ENCODE assay signal across 21 cellular contexts in the genomic region with DNA sequence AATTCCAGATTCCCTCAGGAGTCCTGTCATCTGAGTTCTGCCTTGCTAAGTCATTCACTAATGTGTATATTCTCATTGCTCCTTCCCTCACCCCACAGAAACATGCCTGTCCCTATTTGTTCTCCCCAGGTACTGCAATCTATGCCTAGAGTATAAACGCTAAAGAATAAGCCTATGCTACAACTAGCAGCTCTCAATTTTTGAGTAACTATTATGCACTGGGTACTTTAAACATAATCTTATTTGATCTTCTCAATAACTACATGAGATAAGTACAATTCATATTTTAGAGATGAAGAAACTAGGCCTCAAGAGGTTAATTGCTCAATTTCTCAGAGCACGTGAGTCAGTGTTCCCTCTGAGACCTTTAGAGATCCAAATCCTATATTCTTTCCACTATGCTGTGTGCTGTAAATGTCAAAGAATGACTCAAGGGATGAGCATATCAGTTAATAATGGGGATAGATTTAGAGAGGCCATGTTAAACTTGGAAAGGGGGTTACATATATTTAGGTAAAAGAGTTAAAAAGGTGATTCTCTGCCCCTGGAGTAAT.
"Had no signal": no experiment of that assay in that cellular context is flagged by ENCODE, and none has a peak within 500 bp of the region (broad histone marks: within the 10 kb centered on the region; RNA-seq: fewer than 3 reads in every experiment).

No MANE protein-coding gene starts in this region.

- H3K4me1 Mint-ChIP-seq: activated CD4-positive, alpha-beta T cell treated with anti-CD3 and anti-CD28 coated beads for 36 hours; immature natural killer cell; nephron; WTC11 had no signal

- H3K4me3 ChIP-seq: dorsolateral prefrontal cortex, heart right ventricle, sigmoid colon, thyroid gland, uterus had no signal

- H3K27me3 Mint-ChIP-seq: activated CD4-positive, alpha-beta T cell treated with anti-CD3 and anti-CD28 coated beads for 36 hours; activated naive CD8-positive, alpha-beta T cell had no signal

- H3K4me3 Mint-ChIP-seq: activated CD4-positive, alpha-beta T cell treated with anti-CD3 and anti-CD28 coated beads for 36 hours; activated naive CD8-positive, alpha-beta T cell; activated T-helper 1 cell treated with anti-CD3 and anti-CD28 coated beads, Interleukin-12 subunit alpha, Interleukin-12 subunit beta, Interleukin-2, Interleukin-4 antibody, amounts not matched to agents 30 ng/mL and 10 ng/mL and 1 ng/mL, durations not matched to agents 14 hours and 24 hours and 36 hours; immature natural killer cell; nephron; WTC11 had no signal

- H3K4me1 ChIP-seq: heart right ventricle, sigmoid colon, thyroid gland, uterus had no signal

- H3K27me3 ChIP-seq: dorsolateral prefrontal cortex, heart right ventricle, sigmoid colon, thyroid gland, uterus had no signal

- DNase-seq: activated CD4-positive, alpha-beta T cell treated with anti-CD3 and anti-CD28 coated beads for 36 hours; activated CD4-positive, alpha-beta T cell treated with anti-CD3 and anti-CD28 coated beads, Interleukin-2, amount 50 U/mL, for 48 hours; activated gamma-delta T cell treated with Interleukin-2 at 50 U/mL for 16 hours; activated T-cell treated with anti-CD3 and anti-CD28 coated beads for 4 hours; amygdala; caudate nucleus; dorsolateral prefrontal cortex; heart right ventricle; immature natural killer cell; midbrain; nucleus accumbens; sigmoid colon; stimulated activated naive CD4-positive, alpha-beta T cell; SW 1271; thyroid gland; uterus had no signal

- H3K27ac ChIP-seq: dorsolateral prefrontal cortex, epithelial cell of prostate, heart right ventricle, sigmoid colon, thyroid gland, uterus had no signal

- H3K36me3 Mint-ChIP-seq: activated naive CD8-positive, alpha-beta T cell had no signal

- ATAC-seq: activated CD4-positive, alpha-beta T cell treated with anti-CD3 and anti-CD28 coated beads for 36 hours; heart right ventricle; WTC11 had no signal

- H3K27ac Mint-ChIP-seq: activated CD4-positive, alpha-beta T cell treated with anti-CD3 and anti-CD28 coated beads for 36 hours; activated naive CD8-positive, alpha-beta T cell; activated T-helper 1 cell treated with anti-CD3 and anti-CD28 coated beads, Interleukin-12 subunit alpha, Interleukin-12 subunit beta, Interleukin-2, Interleukin-4 antibody, amounts not matched to agents 30 ng/mL and 10 ng/mL and 1 ng/mL, durations not matched to agents 14 hours and 24 hours and 36 hours; immature natural killer cell; nephron; WTC11 had no signal

- H3K9me3 ChIP-seq: thyroid gland, uterus had no signal

- H3K36me3 ChIP-seq: heart right ventricle, sigmoid colon, thyroid gland, uterus had no signal
